11 cellular contexts compared by ENCODE assay signal in the genomic region with DNA sequence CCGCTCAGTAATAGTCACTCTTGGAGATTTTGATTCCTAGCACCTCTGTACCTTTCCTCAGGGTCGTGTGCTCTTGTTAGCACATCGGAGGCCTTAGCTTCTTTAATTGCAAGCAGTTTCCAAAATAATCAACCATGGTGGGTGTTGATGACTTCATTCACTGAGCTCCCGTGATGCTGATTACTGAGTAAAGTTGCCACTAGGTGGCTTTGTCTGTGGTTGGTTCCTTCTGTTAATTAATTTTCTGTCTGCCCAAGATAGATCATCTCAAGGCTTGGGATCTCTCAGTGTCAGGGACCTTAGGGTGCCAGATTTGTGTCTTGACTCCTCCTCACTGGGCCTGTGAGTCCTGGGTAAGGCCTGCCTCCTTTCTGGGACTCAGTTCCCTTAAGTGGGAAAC. TPM values are rescaled to one million over a fixed set of nuclear protein-coding genes. Genes with fewer than 3 reads are reported as not detected.
A peak's percentile ranks its signal among the peaks of the same experiment; 100 is the strongest.
DNase-seq lines count a peak whose midpoint lies in the region; ATAC-seq, FAIRE-seq and TF ChIP-seq lines count a peak whose summit lies in the region.
"Had no signal": no experiment of that assay in that cellular context is flagged by ENCODE, and none has a peak within 500 bp of the region (broad histone marks: within the 10 kb centered on the region; RNA-seq: fewer than 3 reads in every experiment).

No MANE protein-coding gene starts in this region.

- H3K4me2 ChIP-seq in Loucy (ENCODE audit: low read depth, low read length, poor library complexity, severe bottlenecking): no peak overlapping the region
- H3K4me2 ChIP-seq in K562 (ENCODE audit: insufficient read depth, low read length): no peak overlapping the region
- no peak overlapping the region for H3K4me2 ChIP-seq in neural cell (ENCODE audit: low read length)

- TF ChIP-seq CTCF in Loucy (conservative IDR thresholded peaks at IDR 0.05; ENCODE audit: low read length) (peak; percentile 49), K562 (IDR thresholded peaks at IDR 0.05 in 2 of 3, conservative IDR thresholded peaks at IDR 0.05 in 1 of 3; ENCODE audit: insufficient read depth in 2 of 3, low read depth in 1 of 3, low read length in 3 of 3) (0 out of 6 replicates have a peak, but pooled peaks of 1 of the 3 experiments have one; percentile 33), neural cell (IDR thresholded peaks at IDR 0.05; ENCODE audit: poor library complexity, severe bottlenecking) (peak; percentile 17), uterus (IDR thresholded peaks at IDR 0.05) (no peak)

- TF ChIP-seq RAD21 in K562 (CRISPR knock-in tag; conservative IDR thresholded peaks at IDR 0.05 in 1 of 2, IDR thresholded peaks at IDR 0.05 in 1 of 2) (no peak), neural cell (conservative IDR thresholded peaks at IDR 0.05) (no peak)

- FAIRE-seq in K562 (lab: Jason Lieb, UNC): no peak
- FAIRE-seq: A204.1 had no signal

- H3K9ac ChIP-seq in Loucy (ENCODE audit: low read depth, low read length, poor library complexity, severe bottlenecking) (no peak overlapping the region), K562 (ENCODE audit: insufficient read depth in 1 of 2, low read depth in 2 of 2, low read length in 2 of 2) (no peak overlapping the region), neural cell (ENCODE audit: low read length) (no peak overlapping the region)

- H4K20me1 ChIP-seq in Loucy (ENCODE audit: insufficient read depth, low read length, poor library complexity, severe bottlenecking) (no peaks in the 10 kb centered on the region), K562 (replicated peaks; ENCODE audit: control insufficient read depth, insufficient read depth, low read length) (no peaks in the 10 kb centered on the region), neural cell (ENCODE audit: insufficient read depth) (no peaks in the 10 kb centered on the region)

- no peaks in the 10 kb centered on the region for H3K27me3 ChIP-seq in Loucy (ENCODE audit: insufficient read depth, low read length, poor library complexity, severe bottlenecking)
- no peaks in the 10 kb centered on the region for H3K27me3 ChIP-seq in K562 (ENCODE audit: control insufficient read depth in 2 of 2, insufficient read depth in 2 of 2, low read length in 2 of 2)
- H3K27me3 ChIP-seq in neural cell (ENCODE audit: insufficient read depth, low read depth, low read length): no peaks in the 10 kb centered on the region
- H3K27me3 ChIP-seq in uterus: no peaks in the 10 kb centered on the region
- H3K27me3 ChIP-seq: MG63 had no signal

- no TSS peak for BruUV-seq in K562 (replicated peaks; lab: Mats Ljungman, UMichigan)

- H3F3A ChIP-seq in Loucy (ENCODE audit: low read depth) (no peaks in the 10 kb centered on the region), neural cell (ENCODE audit: insufficient read depth, low read length, poor library complexity, severe bottlenecking) (no peaks in the 10 kb centered on the region)

- WGBS in K562 (ENCODE audit: insufficient coverage, low coverage, missing lambda C conversion rate): 77% methylated on average over 4 of the region's 4 CpGs

- H3K36me3 ChIP-seq in Loucy (ENCODE audit: insufficient read depth, low read length) (peaks cover 58% of the 10 kb centered on the region), K562 (ENCODE audit: control insufficient read depth, insufficient read depth, low read length) (peaks cover 67% of the 10 kb centered on the region), neural cell (ENCODE audit: insufficient read depth, low read length) (peaks cover 7% of the 10 kb centered on the region), uterus (no peaks in the 10 kb centered on the region)

- H3K4me3 ChIP-seq in Loucy (ENCODE audit: low read length, poor library complexity, severe bottlenecking) (no peak overlapping the region), K562 (no peak overlapping the region), neural cell (ENCODE audit: low read length) (no peak overlapping the region), uterus (no peak overlapping the region)
- H3K4me3 ChIP-seq: MG63 had no signal

- H3K9me2 ChIP-seq in Loucy (replicated peaks; ENCODE audit: low read depth, low read length) (no peaks in the 10 kb centered on the region), neural cell (ENCODE audit: insufficient read depth, low read length) (no peaks in the 10 kb centered on the region)

- H3K9me3 ChIP-seq in Loucy (ENCODE audit: insufficient read depth, low read depth, low read length) (no peaks in the 10 kb centered on the region), K562 (replicated peaks; ENCODE audit: control insufficient read depth, insufficient read depth, low read depth, low read length) (no peaks in the 10 kb centered on the region), neural cell (ENCODE audit: low read length) (no peaks in the 10 kb centered on the region), uterus (no peaks in the 10 kb centered on the region)
- H3K9me3 ChIP-seq: MG63 had no signal

- H3K27ac ChIP-seq in K562 (ENCODE audit: extremely low read depth, low read depth, low read length) (no peak overlapping the region), neural cell (ENCODE audit: low read length) (no peak overlapping the region), uterus (no peak overlapping the region)

- H3K4me1 ChIP-seq in Loucy (ENCODE audit: insufficient read depth, low read length, poor library complexity, severe bottlenecking) (no peaks in the 10 kb centered on the region), K562 (replicated peaks in 1 of 2; ENCODE audit: control insufficient read depth in 2 of 2, insufficient read depth in 2 of 2, low read length in 2 of 2) (no peaks in the 10 kb centered on the region), uterus (no peaks in the 10 kb centered on the region)

- H2AFZ ChIP-seq in Loucy (ENCODE audit: low read length): no peak overlapping the region
- no peak overlapping the region for H2AFZ ChIP-seq in K562 (ENCODE audit: low read depth, low read length)
- H2AFZ ChIP-seq in neural cell (ENCODE audit: low read depth, low read length): no peak overlapping the region

- TF ChIP-seq POLR2A in K562 (conservative IDR thresholded peaks at IDR 0.05): no peak
- no peak for TF ChIP-seq POLR2A in uterus (IDR thresholded peaks at IDR 0.05)

- POLR2A ChIA-PET in K562 (lab: Yijun Ruan, JAX): interaction anchor here (0.6 to 1.3 kb wide), 5 partner anchors 9 to 386 kb away, joined by 3 read pairs; no protein-coding TSS in a partner anchor

- H3K79me2 ChIP-seq in Loucy (ENCODE audit: insufficient read depth, low read length) (no peaks in the 10 kb centered on the region), K562 (ENCODE audit: control insufficient read depth, insufficient read depth, low read length) (no peaks in the 10 kb centered on the region), neural cell (replicated peaks; ENCODE audit: insufficient read depth, low read length) (no peaks in the 10 kb centered on the region)

- in situ Hi-C loops in K562 (cut with MboI): no loop called here

- H3K9me1 ChIP-seq in K562 (ENCODE audit: control insufficient read depth, insufficient read depth, low read length): no peaks in the 10 kb centered on the region

- ATAC-seq in K562 (peak; percentile 51; the same call in 1 of the 3 replicates), HG03520 (IDR thresholded peaks at IDR 0.05; ENCODE audit: unreplicated experiment) (no peak)
- ATAC-seq: activated naive CD4-positive, alpha-beta T cell treated with anti-CD3 and anti-CD28 coated beads, Interleukin-2, amount 50 U/mL, for 72 hours had no signal

- CTCF ChIA-PET in K562 (lab: Yijun Ruan, JAX; ENCODE audit: low intra/inter-chr PET ratio): no interaction called here

- intact Hi-C loops in K562 (cut with micrococcal nuclease) (no loop called here), uterus (cut with DNase I; ENCODE audit: low total_unique reads) (no loop called here)

- TF ChIP-seq EP300 in K562 (IDR thresholded peaks at IDR 0.05; ENCODE audit: low read length): no peak
- no peak for TF ChIP-seq EP300 in neural cell (conservative IDR thresholded peaks at IDR 0.05; ENCODE audit: poor library complexity, severe bottlenecking)

- DNase-seq in DMS 273 (lab: John Stamatoyannopoulos, UW; ENCODE audit: unreplicated experiment): peak; percentile 15
- no peak for DNase-seq in DMS 273 treated with DMSO at 0.1 percent for 48 hours (lab: John Stamatoyannopoulos, UW)
- peak in 3 of 4 experiments; percentile 12 to 40 (median 28) for DNase-seq in K562 (ENCODE audit: extremely low read depth in 1 of 4, low spot score in 3 of 4)
- no peak for DNase-seq in uterus
- DNase-seq in amniotic stem cell (lab: John Stamatoyannopoulos, UW): no peak
- DNase-seq: MG63 had no signal

TF ChIP-seq in K562, 482 proteins besides CTCF, POLR2A, EP300 and RAD21 (continues in another document):
- no peak for TF ChIP-seq SRSF7 (optimal IDR thresholded peaks at IDR 0.05; ENCODE audit: low read depth, low read length)
- TF ChIP-seq IRF2 (CRISPR knock-in tag; IDR thresholded peaks at IDR 0.05): no peak

TF ChIP-seq in neural cell, 6 proteins besides CTCF, POLR2A, EP300 and RAD21:
- TF ChIP-seq POLR2AphosphoS5 (IDR thresholded peaks at IDR 0.05) (no peak), SMC3 (conservative IDR thresholded peaks at IDR 0.05; ENCODE audit: poor library complexity) (peak; percentile 20)
TF ChIP-seq in neural cell: peak in this region for 1.

RNA-seq across cellular contexts. Expression of gene PTPN11, which starts 54.3 kb away (rescaled TPM):
- 24.8 and 82.7 TPM in 2 replicates for total RNA-seq in K562 (2011; cell fraction: chromatin; rRNA removed; ENCODE audit: low replicate concordance)
- 12.2 and 13.9 TPM in 2 replicates for total RNA-seq in K562 (2011; cell fraction: nucleolus; rRNA removed)
- 23.9 and 32.5 TPM in 2 replicates for total RNA-seq in K562 (2011; cell fraction: nucleoplasm; rRNA removed)
- total RNA-seq in K562 (2014; rRNA removed): 59.6 and 64.9 TPM in 2 replicates
- total RNA-seq in K562 (2014; rRNA removed; fragmentation: Illumina TruSeq; extraction: Trizol): 98.8 and 113 TPM in 2 replicates
- 92.7 and 100 TPM in 2 replicates for total RNA-seq in K562 (2015; rRNA removed; fragmentation: Illumina TruSeq; extraction: Trizol)
- 111 and 126 TPM in 2 replicates for total RNA-seq in K562 (2021)
- polyA plus RNA-seq in K562 (2011; rRNA removed): 56.0 and 79.7 TPM in 2 replicates
- polyA plus RNA-seq in K562 (2011; cell fraction: cytosol; rRNA removed): 36.0 and 44.8 TPM in 2 replicates
- polyA plus RNA-seq in K562 (2011; cell fraction: nucleus; rRNA removed): 15.8 and 16.7 TPM in 2 replicates
- polyA plus RNA-seq in K562 (2012): 41.2 and 58.2 TPM in 2 replicates
- 72.8 and 83.0 TPM in 2 replicates for polyA plus RNA-seq in K562 (2014; fragmentation: Illumina TruSeq; extraction: Trizol)
- 10 to 100 TPM; 22.5 to 31.7 TPM for polyA plus RNA-seq in K562 (2014; fragmentation: Nextera tagmentation; extraction: Ambion mirVana)
- polyA plus RNA-seq in K562 (2014; rRNA removed): 50.5 and 52.5 TPM in 2 replicates
- 180 and 192 TPM in 2 replicates for polyA minus RNA-seq in K562 (2011; rRNA and poly(A)+ RNA removed)
- 66.4 and 78.4 TPM in 2 replicates for polyA minus RNA-seq in K562 (2011; cell fraction: cytosol; rRNA and poly(A)+ RNA removed)
- 14.3 and 24.5 TPM in 2 replicates for polyA minus RNA-seq in K562 (2011; cell fraction: nucleus; rRNA and poly(A)+ RNA removed)
- 79.6 and 92.5 TPM in 2 replicates for polyA plus RNA-seq in neural cell
- polyA minus RNA-seq in neural cell: 116 and 135 TPM in 2 replicates
- 100 to 1,000 TPM in 2 of 4 donors, 10 to 100 TPM in 2; 45.3 to 116 (median 76.9) TPM for total RNA-seq in uterus

Comparison
In these comparisons a context has a peak if more than half of its experiments do, and no peak if none do; other contexts are left out.
1. DNase-seq: peak in DMS 273 (single experiment) and K562 (3 of 4); none in DMS 273 treated with DMSO at 0.1 percent for 48 hours (single experiment), uterus (0 of 2) and amniotic stem cell (single experiment).
2. CTCF ChIP-seq: peak in Loucy (single experiment) and neural cell (single experiment); none in uterus (0 of 4).